In the genomic region with DNA sequence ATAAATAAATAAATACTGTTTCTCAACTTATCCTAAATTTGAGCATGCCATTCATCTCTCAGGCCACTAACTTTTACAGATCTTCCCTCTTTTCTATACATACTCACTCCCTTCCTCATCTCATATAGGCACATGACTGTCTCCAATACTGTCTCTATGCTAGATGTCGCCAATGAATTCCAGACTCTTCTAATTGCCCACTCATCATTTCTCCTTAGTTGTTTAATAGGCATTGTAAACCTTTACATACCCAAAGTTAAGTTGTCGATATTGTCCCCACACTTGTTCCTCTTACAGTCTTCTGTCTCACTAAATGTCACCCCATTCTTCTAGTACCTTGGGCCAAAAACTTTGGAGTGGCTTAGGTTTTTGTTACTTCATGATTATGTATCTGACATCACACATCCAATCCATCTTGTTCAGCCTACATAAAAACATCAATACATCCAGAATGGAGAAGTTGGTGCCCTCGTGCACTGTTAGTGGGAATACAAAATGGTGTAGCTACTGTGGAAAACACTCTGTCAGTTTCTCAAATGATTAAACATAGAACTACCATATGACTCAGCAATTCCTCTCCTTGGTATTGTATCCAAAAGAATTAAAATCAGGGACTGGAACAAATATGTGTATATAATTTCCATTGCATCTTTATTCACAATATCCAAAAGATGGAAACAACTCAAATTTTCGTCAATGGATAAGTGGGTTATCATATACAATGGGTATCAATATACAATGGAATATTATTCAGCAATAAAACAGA, we compare ENCODE assay signal across 38 cellular contexts.
"Had no signal": no experiment of that assay in that cellular context is flagged by ENCODE, and none has a peak within 500 bp of the region (broad histone marks: within the 10 kb centered on the region; RNA-seq: fewer than 3 reads in every experiment).

No MANE protein-coding gene starts in this region.

- ATAC-seq: activated CD8-positive, alpha-beta T cell treated with anti-CD3 and anti-CD28 coated beads for 36 hours; activated naive CD4-positive, alpha-beta T cell treated with anti-CD3 and anti-CD28 coated beads, Interleukin-2, amount 50 U/mL, for 72 hours; activated T-cell treated with anti-CD3 and anti-CD28 coated beads, Interleukin-2, amount 50 U/mL, for 4 hours; activated T-cell treated with anti-CD3 and anti-CD28 coated beads, Interleukin-2, amount 50 U/mL, for 72 hours; activated T-helper 17 cell treated with anti-CD3 and anti-CD28 coated beads, Interleukin-2, amount 50 U/mL, for 72 hours had no signal

- H3K27ac ChIP-seq: adrenal gland, cardiac muscle cell, VCaP had no signal

- H3K4me1 ChIP-seq: adrenal gland had no signal

- DNase-seq: activated B cell treated with CpG ODN at 0.5 μM for 24 hours; activated CD4-positive, alpha-beta memory T cell treated with anti-CD3 and anti-CD28 coated beads for 36 hours; activated CD4-positive, alpha-beta T cell treated with anti-CD3 and anti-CD28 coated beads for 4 hours; activated CD4-positive, alpha-beta T cell treated with anti-CD3 and anti-CD28 coated beads, Interleukin-2, amount 10 ng/mL, durations not matched to agents 24 days and 14 days; activated CD4-positive, alpha-beta T cell treated with anti-CD3 and anti-CD28 coated beads, Interleukin-2, amount 50 U/mL, for 1 hour; activated CD4-positive, alpha-beta T cell treated with anti-CD3 and anti-CD28 coated beads, Interleukin-2, amount 50 U/mL, for 4 hours; activated CD4-positive, CD25-positive, alpha-beta regulatory T cell treated with anti-CD3 and anti-CD28 coated beads, Interleukin-2, amount 50 U/mL, for 72 hours; activated CD8-positive, alpha-beta memory T cell treated with anti-CD3 and anti-CD28 coated beads, Interleukin-2, amount 50 U/mL, for 4 hours; activated CD8-positive, alpha-beta T cell treated with anti-CD3 and anti-CD28 coated beads for 36 hours; activated effector memory CD4-positive, alpha-beta T cell treated with anti-CD3 and anti-CD28 coated beads, Interleukin-2, amount 50 U/mL, for 16 hours; activated gamma-delta T cell treated with Interleukin-2 at 50 U/mL for 16 hours; activated naive CD4-positive, alpha-beta T cell; activated naive CD4-positive, alpha-beta T cell treated with anti-CD3 and anti-CD28 coated beads for 36 hours; activated naive CD4-positive, alpha-beta T cell treated with anti-CD3 and anti-CD28 coated beads, Interleukin-2, amount 50 U/mL, for 16 hours; activated naive CD8-positive, alpha-beta T cell treated with anti-CD3 and anti-CD28 coated beads for 36 hours; activated T-cell treated with anti-CD3 and anti-CD28 coated beads for 4 hours; activated T-cell treated with anti-CD3 and anti-CD28 coated beads, Interleukin-2, amount 50 U/mL, for 1 hour; activated T-cell treated with anti-CD3 and anti-CD28 coated beads, Interleukin-2, amount 50 U/mL, for 4 hours; activated T-cell treated with anti-CD3 and anti-CD28 coated beads, Interleukin-2, amount 50 U/mL, for 72 hours; adrenal gland; amniotic stem cell; aorta; caudate nucleus; cerebellar nuclear complex; T-helper 1 cell; T-helper 2 cell; T-helper 9 cell had no signal

- H3K27me3 ChIP-seq: adrenal gland, cardiac muscle cell had no signal

- H3K36me3 ChIP-seq: adrenal gland, cardiac muscle cell had no signal

- H3K9me3 ChIP-seq: adrenal gland had no signal

- H3K27me3 Mint-ChIP-seq: activated B cell treated with CpG ODN at 0.5 μM for 24 hours; activated CD4-positive, alpha-beta memory T cell treated with anti-CD3 and anti-CD28 coated beads for 36 hours; activated CD4-positive, alpha-beta T cell treated with anti-CD3 and anti-CD28 coated beads, Interleukin-2, amount 10 ng/mL, durations not matched to agents 24 days and 14 days; activated CD8-positive, alpha-beta T cell treated with anti-CD3 and anti-CD28 coated beads for 36 hours; activated naive CD8-positive, alpha-beta T cell treated with anti-CD3 and anti-CD28 coated beads for 36 hours; activated T-helper 17 cell treated with anti-CD3 and anti-CD28 coated beads, Interleukin-2, amount 50 U/mL, for 72 hours; central memory CD8-positive, alpha-beta T cell had no signal

- FAIRE-seq: bronchial epithelial cell, TTC549 had no signal

- H3K4me3 Mint-ChIP-seq: activated B cell treated with CpG ODN at 0.5 μM for 24 hours; activated CD4-positive, alpha-beta memory T cell treated with anti-CD3 and anti-CD28 coated beads for 36 hours; activated CD4-positive, alpha-beta T cell treated with anti-CD3 and anti-CD28 coated beads, Interleukin-2, amount 10 ng/mL, durations not matched to agents 24 days and 14 days; activated CD8-positive, alpha-beta T cell treated with anti-CD3 and anti-CD28 coated beads for 36 hours; activated naive CD4-positive, alpha-beta T cell treated with anti-CD3 and anti-CD28 coated beads for 36 hours; activated naive CD8-positive, alpha-beta T cell treated with anti-CD3 and anti-CD28 coated beads for 36 hours; activated T-cell treated with anti-CD3 and anti-CD28 coated beads, Interleukin-2, amount 50 U/mL, for 4 hours; activated T-cell treated with anti-CD3 and anti-CD28 coated beads, Interleukin-2, amount 50 U/mL, for 72 hours; activated T-helper 1 cell treated with anti-CD3 and anti-CD28 coated beads, Interleukin-12 subunit alpha, Interleukin-12 subunit beta, Interleukin-2, Interleukin-4 antibody, amounts not matched to agents 30 ng/mL and 10 ng/mL and 1 ng/mL, durations not matched to agents 14 hours and 24 hours and 36 hours; activated T-helper 17 cell treated with anti-CD3 and anti-CD28 coated beads, Interleukin-2, amount 50 U/mL, for 72 hours; brain; central memory CD8-positive, alpha-beta T cell; T-helper 1 cell treated with Interleukin-12 subunit alpha and Interleukin-12 subunit beta and Interleukin-4 antibody, amounts not matched to agents 30 μg/mL and 1 μg/mL, for 36 hours; T-helper 2 cell treated with Interferon-gamma antibody and Interleukin-4, amounts not matched to agents 5 μg/mL and 100 μg/mL, for 36 hours had no signal

- H3K36me3 Mint-ChIP-seq: activated CD4-positive, alpha-beta memory T cell treated with anti-CD3 and anti-CD28 coated beads for 36 hours; activated naive CD4-positive, alpha-beta T cell treated with anti-CD3 and anti-CD28 coated beads, Interleukin-2, amount 50 U/mL, for 72 hours; activated naive CD8-positive, alpha-beta T cell treated with anti-CD3 and anti-CD28 coated beads for 36 hours; brain had no signal

- H3K4me3 ChIP-seq: adrenal gland, cardiac muscle cell had no signal

- H3K9me3 Mint-ChIP-seq: activated CD4-positive, alpha-beta memory T cell treated with anti-CD3 and anti-CD28 coated beads for 36 hours; activated CD8-positive, alpha-beta T cell treated with anti-CD3 and anti-CD28 coated beads for 36 hours; activated T-cell treated with anti-CD3 and anti-CD28 coated beads, Interleukin-2, amount 50 U/mL, for 4 hours; activated T-cell treated with anti-CD3 and anti-CD28 coated beads, Interleukin-2, amount 50 U/mL, for 72 hours; activated T-helper 1 cell treated with anti-CD3 and anti-CD28 coated beads, Interleukin-12 subunit alpha, Interleukin-12 subunit beta, Interleukin-2, Interleukin-4 antibody, amounts not matched to agents 30 ng/mL and 10 ng/mL and 1 ng/mL, durations not matched to agents 14 hours and 24 hours and 36 hours; activated T-helper 17 cell treated with anti-CD3 and anti-CD28 coated beads, Interleukin-2, amount 50 U/mL, for 72 hours; T-helper 1 cell treated with Interleukin-12 subunit alpha and Interleukin-12 subunit beta and Interleukin-4 antibody, amounts not matched to agents 30 μg/mL and 1 μg/mL, for 36 hours; T-helper 2 cell treated with Interferon-gamma antibody and Interleukin-4, amounts not matched to agents 5 μg/mL and 100 μg/mL, for 36 hours had no signal

- H3K27ac Mint-ChIP-seq: activated B cell treated with CpG ODN at 0.5 μM for 24 hours; activated CD4-positive, alpha-beta memory T cell treated with anti-CD3 and anti-CD28 coated beads for 36 hours; activated CD4-positive, alpha-beta T cell treated with anti-CD3 and anti-CD28 coated beads, Interleukin-2, amount 10 ng/mL, durations not matched to agents 24 days and 14 days; activated CD8-positive, alpha-beta T cell treated with anti-CD3 and anti-CD28 coated beads for 36 hours; activated naive CD4-positive, alpha-beta T cell treated with anti-CD3 and anti-CD28 coated beads for 36 hours; activated naive CD4-positive, alpha-beta T cell treated with anti-CD3 and anti-CD28 coated beads, Interleukin-2, amount 50 U/mL, for 72 hours; activated naive CD8-positive, alpha-beta T cell treated with anti-CD3 and anti-CD28 coated beads for 36 hours; activated T-cell treated with anti-CD3 and anti-CD28 coated beads, Interleukin-2, amount 50 U/mL, for 72 hours; activated T-helper 1 cell treated with anti-CD3 and anti-CD28 coated beads, Interleukin-12 subunit alpha, Interleukin-12 subunit beta, Interleukin-2, Interleukin-4 antibody, amounts not matched to agents 30 ng/mL and 10 ng/mL and 1 ng/mL, durations not matched to agents 14 hours and 24 hours and 36 hours; activated T-helper 17 cell treated with anti-CD3 and anti-CD28 coated beads, Interleukin-2, amount 50 U/mL, for 72 hours; brain; T-helper 1 cell treated with Interleukin-12 subunit alpha and Interleukin-12 subunit beta and Interleukin-4 antibody, amounts not matched to agents 30 μg/mL and 1 μg/mL, for 36 hours; T-helper 2 cell treated with Interferon-gamma antibody and Interleukin-4, amounts not matched to agents 5 μg/mL and 100 μg/mL, for 36 hours had no signal

- H3K4me1 Mint-ChIP-seq: activated B cell treated with CpG ODN at 0.5 μM for 24 hours; activated CD4-positive, alpha-beta T cell treated with anti-CD3 and anti-CD28 coated beads, Interleukin-2, amount 10 ng/mL, durations not matched to agents 24 days and 14 days; activated naive CD8-positive, alpha-beta T cell treated with anti-CD3 and anti-CD28 coated beads for 36 hours; activated T-helper 17 cell treated with anti-CD3 and anti-CD28 coated beads, Interleukin-2, amount 50 U/mL, for 72 hours; central memory CD8-positive, alpha-beta T cell had no signal
